24 cellular contexts compared by ENCODE assay signal in the genomic region with DNA sequence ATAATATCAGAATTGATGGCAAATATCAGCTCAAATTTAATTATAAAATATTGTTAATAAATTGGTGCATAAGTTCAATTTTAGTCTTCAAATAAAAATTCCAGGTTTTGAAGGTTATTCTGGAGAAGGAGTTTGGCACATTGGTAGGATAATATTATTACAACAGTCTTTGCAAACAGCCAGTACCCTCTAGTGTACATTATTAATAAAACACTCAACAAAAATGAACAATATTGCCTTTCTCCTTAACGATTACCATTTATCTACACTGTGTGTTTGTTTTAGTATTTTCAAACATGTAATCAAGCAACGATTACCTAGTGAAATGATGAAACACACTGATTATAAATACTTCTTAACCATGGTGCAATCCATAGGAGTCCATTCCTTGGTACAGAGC.
DNase-seq lines count a peak whose midpoint lies in the region; ATAC-seq, FAIRE-seq and TF ChIP-seq lines count a peak whose summit lies in the region.
"Had no signal": no experiment of that assay in that cellular context is flagged by ENCODE, and none has a peak within 500 bp of the region (broad histone marks: within the 10 kb centered on the region; RNA-seq: fewer than 3 reads in every experiment).

No MANE protein-coding gene starts in this region.

- H3K4me3 ChIP-seq in SK-N-SH (ENCODE audit: low read depth in 2 of 2, low read length in 1 of 2) (no peak overlapping the region), LNCaP clone FGC (ENCODE audit: low read depth, low read length) (no peak overlapping the region), ovary (no peak overlapping the region)
- H3K4me3 ChIP-seq: GM23338, SK-N-MC had no signal

- peak; percentile 9 for FAIRE-seq in islet of Langerhans (lab: Jason Lieb, UNC)
- FAIRE-seq: D721Med, GM18507 had no signal

- 19% methylated on average over 2 of the region's 2 CpGs for WGBS in SK-N-SH (ENCODE audit: low lambda C conversion rate)
- whole genome bisulfite sequencing in ovary, 3 donors, result 6 to 27% (median 7%) methylated on average over 2 of the region's 2 CpGs

- CTCF ChIA-PET in SK-N-SH (lab: Yijun Ruan, JAX), result interaction anchor here (0.6 to 1.3 kb wide), 4 partner anchors 8 to 793 kb away, joined by 3 to 4 read pairs (median 3); no protein-coding TSS in a partner anchor

- no peak overlapping the region for H3K4me2 ChIP-seq in SK-N-SH
- H3K4me2 ChIP-seq: GM23338 had no signal

- no peak overlapping the region for H2AFZ ChIP-seq in SK-N-SH (ENCODE audit: low read depth)
- H2AFZ ChIP-seq: GM23338 had no signal

- intact Hi-C loops in ovary (cut with DNase I), result no loop called here

- no peaks in the 10 kb centered on the region for H4K20me1 ChIP-seq in SK-N-SH (ENCODE audit: insufficient read depth)

- TF ChIP-seq EP300 in SK-N-SH (IDR thresholded peaks at IDR 0.05; ENCODE audit: borderline replicate concordance in 1 of 2, low read depth in 1 of 2, low read length in 1 of 2) (no peak), ovary (IDR thresholded peaks at IDR 0.05) (no peak)

- TF ChIP-seq CTCF in SK-N-SH (IDR thresholded peaks at IDR 0.05), result no peak
- TF ChIP-seq CTCF in LNCaP clone FGC (IDR thresholded peaks at IDR 0.05; ENCODE audit: control insufficient read depth, extremely low read depth, insufficient read depth), result peak; percentile 22; the same call in 1 of the 2 replicates
- TF ChIP-seq CTCF in ovary (IDR thresholded peaks at IDR 0.05), result no peak

- H3K9me2 ChIP-seq in SK-N-SH, result no peaks in the 10 kb centered on the region

- POLR2A ChIA-PET in SK-N-SH (lab: Yijun Ruan, JAX), result no interaction called here

- no peak overlapping the region for H3K27ac ChIP-seq in SK-N-SH (ENCODE audit: low read depth in 2 of 2, low read length in 1 of 2)
- no peak overlapping the region for H3K27ac ChIP-seq in ovary
- H3K27ac ChIP-seq: HL-60, SK-N-MC had no signal

- ATAC-seq in SK-N-SH treated with all-trans-retinoic acid at 6 μM for 48 hours, result no peak
- ATAC-seq: GM23338, T-helper 17 cell had no signal

- DNase-seq in SK-N-SH (no peak), LNCaP clone FGC (ENCODE audit: low read depth) (no peak), RKO (ENCODE audit: low spot score) (peak; percentile 15), ovary (no peak), OCI-M2 (lab: John Stamatoyannopoulos, UW; ENCODE audit: unreplicated experiment) (no peak), MV-4-11 (lab: John Stamatoyannopoulos, UW) (no peak)
- DNase-seq: 8988T; CD4-positive, CD25-positive, alpha-beta regulatory T cell; H9; NCI-H1105; NCI-H1694; NCI-H2029 treated with DMSO at 0.1 percent for 48 hours; NCI-H2227 treated with DMSO at 0.1 percent for 48 hours; NCI-H510A; NCI-H774; SIG-M5; T-helper 17 cell had no signal

- no peak for TF ChIP-seq POLR2A in ovary (IDR thresholded peaks at IDR 0.05)

- H3K36me3 ChIP-seq in SK-N-SH (replicated peaks in 1 of 2; ENCODE audit: control insufficient read depth in 1 of 2, insufficient read depth in 2 of 2, low read length in 1 of 2) (no peaks in the 10 kb centered on the region), ovary (no peaks in the 10 kb centered on the region)

- H3K9me3 ChIP-seq in SK-N-SH, result no peaks in the 10 kb centered on the region
- no peaks in the 10 kb centered on the region for H3K9me3 ChIP-seq in ovary

- H3K79me2 ChIP-seq in SK-N-SH (ENCODE audit: insufficient read depth), result no peaks in the 10 kb centered on the region

- H3F3A ChIP-seq in SK-N-SH (replicated peaks; ENCODE audit: insufficient read depth), result no peaks in the 10 kb centered on the region

- H3K4me1 ChIP-seq in SK-N-SH (ENCODE audit: control insufficient read depth in 1 of 2, insufficient read depth in 2 of 2, low read depth in 1 of 2, low read length in 1 of 2), result no peaks in the 10 kb centered on the region
- no peaks in the 10 kb centered on the region for H3K4me1 ChIP-seq in ovary (ENCODE audit: insufficient read depth)

- TF ChIP-seq RAD21 in SK-N-SH (IDR thresholded peaks at IDR 0.05; ENCODE audit: low read length), result peak; percentile 17; the same call in 1 of the 2 replicates

- H3K27me3 ChIP-seq in SK-N-SH (ENCODE audit: insufficient read depth) (no peaks in the 10 kb centered on the region), ovary (no peaks in the 10 kb centered on the region)

- no peak overlapping the region for H3K9ac ChIP-seq in SK-N-SH

TF ChIP-seq in SK-N-SH, 30 proteins besides CTCF, POLR2A, EP300 and RAD21:
- TF ChIP-seq POLR2AphosphoS5 (IDR thresholded peaks at IDR 0.05; ENCODE audit: low read depth, low read length), result no peak
- TF ChIP-seq FOSL2 (IDR thresholded peaks at IDR 0.05; ENCODE audit: borderline replicate concordance, low read depth), result no peak
- TF ChIP-seq NRF1 (IDR thresholded peaks at IDR 0.05; ENCODE audit: low read depth, low read length), result no peak
- TF ChIP-seq, protein P1, sequence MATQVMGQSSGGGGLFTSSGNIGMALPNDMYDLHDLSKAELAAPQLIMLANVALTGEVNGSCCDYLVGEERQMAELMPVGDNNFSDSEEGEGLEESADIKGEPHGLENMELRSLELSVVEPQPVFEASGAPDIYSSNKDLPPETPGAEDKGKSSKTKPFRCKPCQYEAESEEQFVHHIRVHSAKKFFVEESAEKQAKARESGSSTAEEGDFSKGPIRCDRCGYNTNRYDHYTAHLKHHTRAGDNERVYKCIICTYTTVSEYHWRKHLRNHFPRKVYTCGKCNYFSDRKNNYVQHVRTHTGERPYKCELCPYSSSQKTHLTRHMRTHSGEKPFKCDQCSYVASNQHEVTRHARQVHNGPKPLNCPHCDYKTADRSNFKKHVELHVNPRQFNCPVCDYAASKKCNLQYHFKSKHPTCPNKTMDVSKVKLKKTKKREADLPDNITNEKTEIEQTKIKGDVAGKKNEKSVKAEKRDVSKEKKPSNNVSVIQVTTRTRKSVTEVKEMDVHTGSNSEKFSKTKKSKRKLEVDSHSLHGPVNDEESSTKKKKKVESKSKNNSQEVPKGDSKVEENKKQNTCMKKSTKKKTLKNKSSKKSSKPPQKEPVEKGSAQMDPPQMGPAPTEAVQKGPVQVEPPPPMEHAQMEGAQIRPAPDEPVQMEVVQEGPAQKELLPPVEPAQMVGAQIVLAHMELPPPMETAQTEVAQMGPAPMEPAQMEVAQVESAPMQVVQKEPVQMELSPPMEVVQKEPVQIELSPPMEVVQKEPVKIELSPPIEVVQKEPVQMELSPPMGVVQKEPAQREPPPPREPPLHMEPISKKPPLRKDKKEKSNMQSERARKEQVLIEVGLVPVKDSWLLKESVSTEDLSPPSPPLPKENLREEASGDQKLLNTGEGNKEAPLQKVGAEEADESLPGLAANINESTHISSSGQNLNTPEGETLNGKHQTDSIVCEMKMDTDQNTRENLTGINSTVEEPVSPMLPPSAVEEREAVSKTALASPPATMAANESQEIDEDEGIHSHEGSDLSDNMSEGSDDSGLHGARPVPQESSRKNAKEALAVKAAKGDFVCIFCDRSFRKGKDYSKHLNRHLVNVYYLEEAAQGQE (IDR thresholded peaks at IDR 0.05; ENCODE audit: low read depth, low read length), result no peak
- TF ChIP-seq PBX3 (IDR thresholded peaks at IDR 0.05), result no peak
- no peak for TF ChIP-seq TCF12 (IDR thresholded peaks at IDR 0.05)

TF ChIP-seq in SK-N-SH treated with all-trans-retinoic acid at 6 μM for 48 hours, 23 proteins besides CTCF, POLR2A, EP300 and RAD21:
- TF ChIP-seq, protein P2, sequence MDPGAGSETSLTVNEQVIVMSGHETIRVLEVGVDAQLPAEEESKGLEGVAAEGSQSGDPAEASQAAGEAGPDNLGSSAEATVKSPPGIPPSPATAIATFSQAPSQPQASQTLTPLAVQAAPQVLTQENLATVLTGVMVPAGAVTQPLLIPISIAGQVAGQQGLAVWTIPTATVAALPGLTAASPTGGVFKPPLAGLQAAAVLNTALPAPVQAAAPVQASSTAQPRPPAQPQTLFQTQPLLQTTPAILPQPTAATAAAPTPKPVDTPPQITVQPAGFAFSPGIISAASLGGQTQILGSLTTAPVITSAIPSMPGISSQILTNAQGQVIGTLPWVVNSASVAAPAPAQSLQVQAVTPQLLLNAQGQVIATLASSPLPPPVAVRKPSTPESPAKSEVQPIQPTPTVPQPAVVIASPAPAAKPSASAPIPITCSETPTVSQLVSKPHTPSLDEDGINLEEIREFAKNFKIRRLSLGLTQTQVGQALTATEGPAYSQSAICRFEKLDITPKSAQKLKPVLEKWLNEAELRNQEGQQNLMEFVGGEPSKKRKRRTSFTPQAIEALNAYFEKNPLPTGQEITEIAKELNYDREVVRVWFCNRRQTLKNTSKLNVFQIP (CRISPR knock-in tag; IDR thresholded peaks at IDR 0.05; ENCODE audit: borderline replicate concordance, low read depth), result no peak
- TF ChIP-seq GLIS3 (CRISPR knock-in tag; IDR thresholded peaks at IDR 0.05), result no peak
- TF ChIP-seq ZNF8 (CRISPR knock-in tag; IDR thresholded peaks at IDR 0.05), result no peak
- no peak for TF ChIP-seq TCF4 (CRISPR knock-in tag; IDR thresholded peaks at IDR 0.05; ENCODE audit: borderline replicate concordance)
- no peak for TF ChIP-seq BACH2 (CRISPR knock-in tag; IDR thresholded peaks at IDR 0.05; ENCODE audit: borderline replicate concordance)
- TF ChIP-seq ZFP3 (CRISPR knock-in tag; IDR thresholded peaks at IDR 0.05), result no peak
- TF ChIP-seq SNAI2 (CRISPR knock-in tag; IDR thresholded peaks at IDR 0.05), result no peak
- no peak for TF ChIP-seq ZNF70 (CRISPR knock-in tag; IDR thresholded peaks at IDR 0.05)
- TF ChIP-seq CSDC2 (CRISPR knock-in tag; IDR thresholded peaks at IDR 0.05), result no peak
- TF ChIP-seq CREB5 (CRISPR knock-in tag; IDR thresholded peaks at IDR 0.05; ENCODE audit: low read depth), result no peak
- no peak for TF ChIP-seq ISL1 (CRISPR knock-in tag; IDR thresholded peaks at IDR 0.05)
- no peak for TF ChIP-seq ZC3H10 (CRISPR knock-in tag; IDR thresholded peaks at IDR 0.05)
- no peak for TF ChIP-seq ARNTL (CRISPR knock-in tag; IDR thresholded peaks at IDR 0.05; ENCODE audit: borderline replicate concordance, low read depth)
